Comparison of ENCODE assay signal across 12 cellular contexts in the genomic region with DNA sequence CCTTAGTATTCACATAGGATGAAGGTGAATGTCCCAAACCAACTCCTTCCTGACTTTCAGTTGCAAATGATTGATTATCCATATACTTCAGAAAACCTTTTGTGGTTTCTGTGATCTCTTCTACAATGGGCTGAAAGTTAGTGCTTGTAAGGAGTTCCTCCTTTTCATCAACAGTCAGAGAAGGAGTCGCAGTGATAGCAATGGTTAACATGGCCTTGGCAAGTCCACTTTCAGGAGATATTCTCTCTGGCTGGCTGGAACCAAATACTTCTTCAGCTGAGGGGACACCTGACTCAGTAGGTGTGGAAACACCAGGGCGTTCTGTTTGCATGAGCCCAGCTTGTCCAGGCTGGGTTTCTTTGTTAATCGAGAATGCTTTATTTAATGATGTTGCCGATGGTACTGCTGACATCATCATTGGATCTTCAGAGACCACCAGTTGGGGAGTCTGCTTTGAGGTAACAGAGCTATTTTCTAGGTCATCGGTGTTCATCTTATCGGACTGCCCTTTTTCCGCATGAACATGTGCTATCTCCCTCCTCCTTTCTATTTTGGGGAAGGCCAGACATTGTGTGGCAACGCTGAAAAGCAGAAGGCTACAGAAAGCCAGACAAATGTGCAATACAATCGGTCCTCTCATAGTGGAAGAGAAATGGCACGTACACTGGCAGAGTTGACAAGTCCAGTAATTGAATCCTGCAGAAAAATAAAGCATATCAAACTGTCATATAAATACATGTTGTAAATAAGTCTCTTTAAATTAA. TPM values are rescaled to one million over a fixed set of nuclear protein-coding genes. Genes with fewer than 3 reads are reported as not detected.
"Had no signal": no experiment of that assay in that cellular context is flagged by ENCODE, and none has a peak within 500 bp of the region (broad histone marks: within the 10 kb centered on the region; RNA-seq: fewer than 3 reads in every experiment).

No MANE protein-coding gene starts in this region.

- DNase-seq: activated CD4-positive, alpha-beta T cell treated with anti-CD3 and anti-CD28 coated beads, Interleukin-2, amount 50 U/mL, for 48 hours; dorsolateral prefrontal cortex; mammary epithelial cell; naive thymus-derived CD8-positive, alpha-beta T cell; stimulated activated CD4-positive, alpha-beta T cell treated with anti-CD3 and anti-CD28 coated beads, Interleukin-2, amount 100 ng/mL, for 24 hours; tibial artery; WERI-Rb-1 had no signal

- H3K9ac ChIP-seq: parathyroid adenoma had no signal

- H3K4me1 ChIP-seq: esophagus muscularis mucosa, tibial artery, vagina had no signal

- H3K36me3 ChIP-seq: neutrophil, vagina, WERI-Rb-1 had no signal

- ATAC-seq: left lobe of liver; naive thymus-derived CD8-positive, alpha-beta T cell had no signal

- H3K27ac ChIP-seq: esophagus muscularis mucosa, neutrophil, parathyroid adenoma, tibial artery, vagina, WERI-Rb-1 had no signal

- H3K27me3 ChIP-seq: dorsolateral prefrontal cortex, esophagus muscularis mucosa, neutrophil, tibial artery, vagina had no signal

- H3K4me3 ChIP-seq: esophagus muscularis mucosa, tibial artery, vagina had no signal

- H3K9me3 ChIP-seq: esophagus muscularis mucosa, neutrophil, tibial artery, vagina had no signal

- H2AFZ ChIP-seq: parathyroid adenoma had no signal

RNA-seq across cellular contexts. Expression of gene ARMH4, which starts 13.1 kb away (rescaled TPM):
- polyA plus RNA-seq: naive thymus-derived CD8-positive, alpha-beta T cell had no signal
